ENCODE assay signal across 10 cellular contexts in genomic region chr1:98044766-98045165, GRCh38.
DNase-seq lines count a peak whose midpoint lies in the region; ATAC-seq lines count a peak whose summit lies in the region.
"Had no signal": no experiment of that assay in that cellular context is flagged by ENCODE, and none has a peak within 500 bp of the region (broad histone marks: within the 10 kb centered on the region; RNA-seq: fewer than 3 reads in every experiment).

No MANE protein-coding gene starts in this region.

- peak overlapping the region; percentile 56; the same call in 1 of the 2 replicates for H3K4me3 ChIP-seq in iPS DF 6.9 (ENCODE audit: low read length)

- no peaks in the 10 kb centered on the region for H3K9me3 Mint-ChIP-seq in activated T-helper 2 cell treated with anti-CD3 and anti-CD28 coated beads, Interferon-gamma antibody, Interleukin-2, Interleukin-4, amounts not matched to agents 10 μg/mL and 5 μg/mL and 100 μg/mL, durations not matched to agents 14 hours and 24 hours and 36 hours
- H3K9me3 Mint-ChIP-seq in stimulated activated naive CD8-positive, alpha-beta T cell treated with anti-CD3 and anti-CD28 coated beads, Interleukin-15, amount 100 ng/mL, for 72 hours, result no peaks in the 10 kb centered on the region

- no peak for ATAC-seq in stimulated activated naive CD8-positive, alpha-beta T cell treated with anti-CD3 and anti-CD28 coated beads, Interleukin-15, amount 100 ng/mL, for 72 hours
- ATAC-seq in HG03439 (IDR thresholded peaks at IDR 0.05; ENCODE audit: unreplicated experiment), result no peak
- ATAC-seq: Panc1 had no signal

- no peaks in the 10 kb centered on the region; the same call in 1 of the 2 replicates for H3K36me3 ChIP-seq in iPS DF 6.9 (ENCODE audit: control insufficient read depth, insufficient read depth, low read length)

- DNase-seq in activated effector memory CD4-positive, alpha-beta T cell treated with anti-CD3 and anti-CD28 coated beads, Interleukin-2, amount 50 U/mL, for 16 hours, result peak; percentile 60
- DNase-seq in activated effector memory CD4-positive, alpha-beta T cell treated with Interleukin-2 at 50 U/mL for 16 hours, result no peak
- DNase-seq in activated T-helper 2 cell treated with anti-CD3 and anti-CD28 coated beads, Interferon-gamma antibody, Interleukin-2, Interleukin-4, amounts not matched to agents 10 μg/mL and 5 μg/mL and 100 μg/mL, durations not matched to agents 14 hours and 24 hours and 36 hours (ENCODE audit: low spot score), result no peak
- DNase-seq in iPS DF 6.9 (ENCODE audit: low read depth, low spot score) (no peak), DMS53 treated with DMSO at 0.1 percent for 48 hours (lab: John Stamatoyannopoulos, UW; ENCODE audit: unreplicated experiment) (no peak), dedifferentiated amniotic fluid mesenchymal stem cell (ENCODE audit: extremely low spot score) (no peak)
- peak in 1 of 2 donors; percentile 3 for DNase-seq in stimulated activated naive CD8-positive, alpha-beta T cell treated with anti-CD3 and anti-CD28 coated beads, Interleukin-15, amount 100 ng/mL, for 72 hours
- DNase-seq: DMS153 had no signal

- intact Hi-C loops in activated T-helper 2 cell treated with anti-CD3 and anti-CD28 coated beads, Interferon-gamma antibody, Interleukin-2, Interleukin-4, amounts not matched to agents 10 μg/mL and 5 μg/mL and 100 μg/mL, durations not matched to agents 14 hours and 24 hours and 36 hours (cut with micrococcal nuclease), result loop anchor here (5.0 kb wide), 1 partner anchor 57 kb away; no protein-coding TSS in a partner anchor

- no peaks in the 10 kb centered on the region for H3K36me3 Mint-ChIP-seq in activated T-helper 2 cell treated with anti-CD3 and anti-CD28 coated beads, Interferon-gamma antibody, Interleukin-2, Interleukin-4, amounts not matched to agents 10 μg/mL and 5 μg/mL and 100 μg/mL, durations not matched to agents 14 hours and 24 hours and 36 hours (ENCODE audit: low read depth)

- no peak overlapping the region for H3K27ac ChIP-seq in iPS DF 6.9 (ENCODE audit: low read length)

- no CpG with 5 or more reads among the region's 16 CpGs for WGBS in iPS DF 6.9 (ENCODE audit: insufficient coverage, insufficient read length)

- peaks cover 5% of the 10 kb centered on the region; the same call in 1 of the 2 replicates for H3K4me1 ChIP-seq in iPS DF 6.9 (ENCODE audit: control insufficient read depth, insufficient read depth, low read length)

- H3K4me3 Mint-ChIP-seq in activated T-helper 2 cell treated with anti-CD3 and anti-CD28 coated beads, Interferon-gamma antibody, Interleukin-2, Interleukin-4, amounts not matched to agents 10 μg/mL and 5 μg/mL and 100 μg/mL, durations not matched to agents 14 hours and 24 hours and 36 hours (ENCODE audit: low read depth), result peak overlapping the region; percentile 67
- peak overlapping the region; percentile 66 to 71 for H3K4me3 Mint-ChIP-seq in stimulated activated naive CD8-positive, alpha-beta T cell treated with anti-CD3 and anti-CD28 coated beads, Interleukin-15, amount 100 ng/mL, for 72 hours

- H3K27me3 ChIP-seq in iPS DF 6.9 (ENCODE audit: control insufficient read depth, insufficient read depth, low read length), result peaks cover 42% of the 10 kb centered on the region

- H3K4me1 Mint-ChIP-seq in activated T-helper 2 cell treated with anti-CD3 and anti-CD28 coated beads, Interferon-gamma antibody, Interleukin-2, Interleukin-4, amounts not matched to agents 10 μg/mL and 5 μg/mL and 100 μg/mL, durations not matched to agents 14 hours and 24 hours and 36 hours (ENCODE audit: low read depth), result peaks cover 35% of the 10 kb centered on the region
- peaks cover 42% of the 10 kb centered on the region for H3K4me1 Mint-ChIP-seq in stimulated activated naive CD8-positive, alpha-beta T cell treated with anti-CD3 and anti-CD28 coated beads, Interleukin-15, amount 100 ng/mL, for 72 hours

- no peak overlapping the region for H3K27ac Mint-ChIP-seq in activated T-helper 2 cell treated with anti-CD3 and anti-CD28 coated beads, Interferon-gamma antibody, Interleukin-2, Interleukin-4, amounts not matched to agents 10 μg/mL and 5 μg/mL and 100 μg/mL, durations not matched to agents 14 hours and 24 hours and 36 hours
- no peak overlapping the region for H3K27ac Mint-ChIP-seq in stimulated activated naive CD8-positive, alpha-beta T cell treated with anti-CD3 and anti-CD28 coated beads, Interleukin-15, amount 100 ng/mL, for 72 hours

- peaks cover 70% of the 10 kb centered on the region for H3K27me3 Mint-ChIP-seq in activated T-helper 2 cell treated with anti-CD3 and anti-CD28 coated beads, Interferon-gamma antibody, Interleukin-2, Interleukin-4, amounts not matched to agents 10 μg/mL and 5 μg/mL and 100 μg/mL, durations not matched to agents 14 hours and 24 hours and 36 hours (ENCODE audit: low read depth)
- H3K27me3 Mint-ChIP-seq in stimulated activated naive CD8-positive, alpha-beta T cell treated with anti-CD3 and anti-CD28 coated beads, Interleukin-15, amount 100 ng/mL, for 72 hours, result peaks cover 71% of the 10 kb centered on the region

- H3K9me3 ChIP-seq in iPS DF 6.9 (ENCODE audit: control insufficient read depth, insufficient read depth, low read length), result no peaks in the 10 kb centered on the region
